11 cellular contexts compared by ENCODE assay signal in genomic region chr9:35909274-35909673, GRCh38. TPM values are rescaled to one million over a fixed set of nuclear protein-coding genes. Genes with fewer than 3 reads are reported as not detected.
DNase-seq lines count a peak whose midpoint lies in the region; ATAC-seq and TF ChIP-seq lines count a peak whose summit lies in the region.
"Had no signal": no experiment of that assay in that cellular context is flagged by ENCODE, and none has a peak within 500 bp of the region (broad histone marks: within the 10 kb centered on the region; RNA-seq: fewer than 3 reads in every experiment).

A gene with protein sequence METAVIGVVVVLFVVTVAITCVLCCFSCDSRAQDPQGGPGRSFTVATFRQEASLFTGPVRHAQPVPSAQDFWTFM (plus strand): TSS chr9:35909490. CDS start chr9:35910464, 974 bp downstream.

- H3K36me3 ChIP-seq in CD4-positive, alpha-beta memory T cell (ENCODE audit: insufficient read depth, low read length): no peaks in the 10 kb centered on the region
- no peaks in the 10 kb centered on the region for H3K36me3 ChIP-seq in heart left ventricle
- no peaks in the 10 kb centered on the region for H3K36me3 ChIP-seq in HAP-1 (replicated peaks)

- no peak within 1 kb of the TSS for H3K4me3 ChIP-seq in CD4-positive, alpha-beta memory T cell (ENCODE audit: low read length in 2 of 2)
- H3K4me3 ChIP-seq in heart left ventricle: peak within 1 kb of the TSS; percentile 9 to 59 (median 50)
- H3K4me3 ChIP-seq in HAP-1: no peak within 1 kb of the TSS

- H3K4me1 ChIP-seq in CD4-positive, alpha-beta memory T cell (ENCODE audit: insufficient read depth, low read length): peaks cover 81% of the 10 kb centered on the region
- H3K4me1 ChIP-seq in heart left ventricle (peaks cover 17 to 92% (median 75%) of the 10 kb centered on the region in 12 donors), HAP-1 (peaks cover 15% of the 10 kb centered on the region)

- POLR2A ChIA-PET in CD4-positive, alpha-beta memory T cell (lab: Charles Lee; ENCODE audit: partially characterized antibody): no interaction called here

- H3K27ac ChIP-seq in CD4-positive, alpha-beta memory T cell (ENCODE audit: low read depth, low read length): peak within 1 kb of the TSS; percentile 30
- H3K27ac ChIP-seq in heart left ventricle: peak within 1 kb of the TSS; percentile 87 to 98 (median 95)

- no peaks in the 10 kb centered on the region for H3K27me3 Mint-ChIP-seq in CD4-positive, alpha-beta memory T cell
- H3K27me3 Mint-ChIP-seq in T-helper 17 cell: no peaks in the 10 kb centered on the region
- H3K27me3 Mint-ChIP-seq: activated CD4-positive, alpha-beta memory T cell treated with anti-CD3 and anti-CD28 coated beads for 36 hours had no signal

- DNase-seq in CD4-positive, alpha-beta memory T cell: no peak
- DNase-seq in T-helper 17 cell (no peak), heart left ventricle (peak in 4 of 5 donors; percentile 44 to 76 (median 53)), pulmonary artery endothelial cell (ENCODE audit: low read depth, low spot score) (no peak), NCI-H1105 treated with DMSO at 0.1 percent for 48 hours (lab: John Stamatoyannopoulos, UW) (no peak), RKO (ENCODE audit: low spot score) (no peak), HAP-1 (ENCODE audit: low spot score in 2 of 2) (no peak)
- DNase-seq: activated CD4-positive, alpha-beta memory T cell treated with anti-CD3 and anti-CD28 coated beads for 36 hours had no signal

- no peaks in the 10 kb centered on the region for H3K27me3 ChIP-seq in CD4-positive, alpha-beta memory T cell (ENCODE audit: insufficient read depth, low read length)
- H3K27me3 ChIP-seq in heart left ventricle (no peaks in the 10 kb centered on the region), HAP-1 (ENCODE audit: low read depth) (no peaks in the 10 kb centered on the region)

- no peak for TF ChIP-seq CTCF in heart left ventricle (IDR thresholded peaks at IDR 0.05)

- peaks cover 0 to 2% (median 0%) of the 10 kb centered on the region in 8 donors for H3K9me3 Mint-ChIP-seq in CD4-positive, alpha-beta memory T cell
- H3K9me3 Mint-ChIP-seq: activated CD4-positive, alpha-beta memory T cell treated with anti-CD3 and anti-CD28 coated beads for 36 hours had no signal

- no peaks in the 10 kb centered on the region for H3K9me3 ChIP-seq in CD4-positive, alpha-beta memory T cell (ENCODE audit: control insufficient read depth in 1 of 2, low read length in 2 of 2)
- H3K9me3 ChIP-seq in T-helper 17 cell (ENCODE audit: control insufficient read depth, low read length, poor library complexity, severe bottlenecking) (no peaks in the 10 kb centered on the region), heart left ventricle (no peaks in the 10 kb centered on the region), HAP-1 (no peaks in the 10 kb centered on the region)

- no peaks in the 10 kb centered on the region for H3K36me3 Mint-ChIP-seq in CD4-positive, alpha-beta memory T cell
- no peaks in the 10 kb centered on the region for H3K36me3 Mint-ChIP-seq in T-helper 17 cell (ENCODE audit: low read depth)
- H3K36me3 Mint-ChIP-seq: activated CD4-positive, alpha-beta memory T cell treated with anti-CD3 and anti-CD28 coated beads for 36 hours had no signal

- in situ Hi-C loops in HAP-1 (cut with MboI; ENCODE audit: low sequenced_read_pairs): loop anchor here (5.0 to 10.0 kb wide), 2 partner anchors 38 to 116 kb away; no protein-coding TSS in a partner anchor

- intact Hi-C loops in CD4-positive, alpha-beta memory T cell (cut with micrococcal nuclease): no loop called here
- intact Hi-C loops in heart left ventricle (cut with DNase I): loop anchor here in 2 of 10 donors (5.0 kb wide), 2 partner anchors 38 to 113 kb away; no protein-coding TSS in a partner anchor

- CTCF ChIA-PET in CD4-positive, alpha-beta memory T cell (lab: Charles Lee; ENCODE audit: partially characterized antibody): interaction anchor here (17.5 kb wide), 1 partner anchor 33 kb away, joined by 379 read pairs; no protein-coding TSS in a partner anchor

- ATAC-seq in T-helper 17 cell (no peak), heart left ventricle (peak in 2 of 4 donors; percentile 1 to 13), HG03460 (IDR thresholded peaks at IDR 0.05; ENCODE audit: unreplicated experiment) (no peak)

- H3K4me1 Mint-ChIP-seq in CD4-positive, alpha-beta memory T cell: peaks cover 44 to 75% (median 63%) of the 10 kb centered on the region in 4 donors
- peaks cover 47% of the 10 kb centered on the region for H3K4me1 Mint-ChIP-seq in T-helper 17 cell

- 38 to 62% (median 49%) methylated on average over 9 to 11 of the region's 11 CpGs for WGBS in heart left ventricle, 4 donors

- peak within 1 kb of the TSS; percentile 69 to 97 (median 94) for H3K27ac Mint-ChIP-seq in CD4-positive, alpha-beta memory T cell
- H3K27ac Mint-ChIP-seq in T-helper 17 cell: peak within 1 kb of the TSS; percentile 96
- H3K27ac Mint-ChIP-seq: activated CD4-positive, alpha-beta memory T cell treated with anti-CD3 and anti-CD28 coated beads for 36 hours had no signal

- peak in 1 of 2 donors; percentile 16 for TF ChIP-seq POLR2A in heart left ventricle (IDR thresholded peaks at IDR 0.05)

- peak within 1 kb of the TSS in 7 of 8 donors; percentile 12 to 88 (median 73) for H3K4me3 Mint-ChIP-seq in CD4-positive, alpha-beta memory T cell
- H3K4me3 Mint-ChIP-seq in T-helper 17 cell: peak within 1 kb of the TSS; percentile 53
- H3K4me3 Mint-ChIP-seq: activated CD4-positive, alpha-beta memory T cell treated with anti-CD3 and anti-CD28 coated beads for 36 hours had no signal

RNA-seq across cellular contexts. Expression of the gene that starts here (rescaled TPM):
- total RNA-seq in CD4-positive, alpha-beta memory T cell: not detected
- not detected for polyA plus RNA-seq in CD4-positive, alpha-beta memory T cell
- total RNA-seq in T-helper 17 cell (not detected), heart left ventricle (10 to 100 TPM in 2 of 9 donors, 1 to 10 TPM in 7; 4.1 to 10.3 (median 6.8) TPM), pulmonary artery endothelial cell (7.5 and 11.7 TPM in 2 replicates)
- 10 to 100 TPM in 1 of 2 donors, 1 to 10 TPM in 1; 7.4 to 11.3 TPM for polyA plus RNA-seq in heart left ventricle
- total RNA-seq: activated CD4-positive, alpha-beta memory T cell treated with anti-CD3 and anti-CD28 coated beads for 36 hours; Daoy; NCI-H460 had no signal

Comparison
In these comparisons a context has a peak if more than half of its experiments do, and no peak if none do; other contexts are left out.
1. RNA of the gene that starts here (polyA plus RNA-seq): 7.4 to 11.3 TPM in heart left ventricle; not detected in CD4-positive, alpha-beta memory T cell; every median in the first group is over 4 times any median in the second.
2. DNase-seq: peak in heart left ventricle (4 of 5); none in CD4-positive, alpha-beta memory T cell (0 of 5), T-helper 17 cell (0 of 3), pulmonary artery endothelial cell (single experiment), NCI-H1105 treated with DMSO at 0.1 percent for 48 hours (single experiment), RKO (single experiment) and HAP-1 (0 of 2).
3. H3K4me3 ChIP-seq: peak in heart left ventricle (12 of 12); none in CD4-positive, alpha-beta memory T cell (0 of 2) and HAP-1 (single experiment).